ENCODE assay signal across 8 cellular contexts in the genomic region with DNA sequence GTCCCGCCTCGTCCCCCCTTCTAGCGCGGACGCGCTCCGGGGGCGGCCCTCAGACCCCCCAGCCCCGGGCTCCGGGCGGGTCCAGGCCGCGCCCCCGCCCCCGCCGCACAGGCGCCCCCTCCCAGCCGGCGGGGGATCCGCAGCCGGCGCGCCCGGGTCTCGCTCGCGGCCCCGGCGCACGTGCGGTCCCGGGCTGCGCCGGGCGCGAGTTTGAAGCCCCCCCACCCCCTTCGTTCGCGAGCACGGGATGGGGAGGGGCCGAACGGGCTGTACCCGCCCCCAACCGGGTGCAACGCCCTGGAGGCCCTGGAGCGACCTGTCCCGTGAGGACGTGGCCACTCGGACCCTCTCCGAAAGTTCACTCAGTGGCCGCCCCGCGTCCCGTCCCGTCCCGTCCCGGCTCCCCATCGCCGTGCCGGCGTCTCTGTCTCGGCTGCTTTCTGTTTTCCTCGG. TPM values are rescaled to one million over a fixed set of nuclear protein-coding genes. Genes with fewer than 3 reads are reported as not detected.
A peak's percentile ranks its signal among the peaks of the same experiment; 100 is the strongest.
DNase-seq lines count a peak whose midpoint lies in the region; ATAC-seq and TF ChIP-seq lines count a peak whose summit lies in the region.

No MANE protein-coding gene starts in this region.

- no peak for TF ChIP-seq CTCF in CD8-positive, alpha-beta T cell (IDR thresholded peaks at IDR 0.05)
- no peak for TF ChIP-seq CTCF in ascending aorta (IDR thresholded peaks at IDR 0.05)

- CTCF ChIA-PET in CD8-positive, alpha-beta T cell (lab: Charles Lee), result no interaction called here

- ATAC-seq in CD8-positive, alpha-beta T cell, result peak; percentile 51
- ATAC-seq in stimulated activated effector memory CD8-positive, alpha-beta T cell treated with anti-CD3 and anti-CD28 coated beads, Interleukin-12 subunit alpha, Interleukin-12 subunit beta, amount 100 ng/mL, for 72 hours, result no peak
- ATAC-seq in HG03135 (IDR thresholded peaks at IDR 0.05; ENCODE audit: unreplicated experiment), result no peak
- no peak for ATAC-seq in GM18519 (IDR thresholded peaks at IDR 0.05; ENCODE audit: low FRiP score, unreplicated experiment)

- no peak for DNase-seq in CD8-positive, alpha-beta T cell
- DNase-seq in HuH-7 (ENCODE audit: low spot score), result peak; percentile 72
- DNase-seq in ascending aorta (ENCODE audit: low spot score in 2 of 2), result no peak
- peak; percentile 83 for DNase-seq in iPS-NIHi11 (ENCODE audit: low spot score)
- no peak for DNase-seq in stimulated activated effector memory CD8-positive, alpha-beta T cell treated with anti-CD3 and anti-CD28 coated beads, Interleukin-12 subunit alpha, Interleukin-12 subunit beta, amount 100 ng/mL, for 72 hours (ENCODE audit: low spot score in 2 of 2)
- DNase-seq in GM19240 (ENCODE audit: insufficient read length, low spot score), result no peak

- no peaks in the 10 kb centered on the region for H3K9me3 Mint-ChIP-seq in CD8-positive, alpha-beta T cell
- H3K9me3 Mint-ChIP-seq in stimulated activated effector memory CD8-positive, alpha-beta T cell treated with anti-CD3 and anti-CD28 coated beads, Interleukin-12 subunit alpha, Interleukin-12 subunit beta, amount 100 ng/mL, for 72 hours, result no peaks in the 10 kb centered on the region

- POLR2A ChIA-PET in CD8-positive, alpha-beta T cell (lab: Charles Lee), result no interaction called here

- no peak overlapping the region for H3K27ac Mint-ChIP-seq in CD8-positive, alpha-beta T cell
- peak overlapping the region; percentile 58 for H3K27ac Mint-ChIP-seq in stimulated activated effector memory CD8-positive, alpha-beta T cell treated with anti-CD3 and anti-CD28 coated beads, Interleukin-12 subunit alpha, Interleukin-12 subunit beta, amount 100 ng/mL, for 72 hours

- no peak overlapping the region for H3K27ac ChIP-seq in CD8-positive, alpha-beta T cell (ENCODE audit: low read depth, low read length)
- H3K27ac ChIP-seq in ascending aorta, result peak overlapping the region; percentile 62 to 77

- H3K36me3 Mint-ChIP-seq in CD8-positive, alpha-beta T cell, result no peaks in the 10 kb centered on the region
- H3K36me3 Mint-ChIP-seq in stimulated activated effector memory CD8-positive, alpha-beta T cell treated with anti-CD3 and anti-CD28 coated beads, Interleukin-12 subunit alpha, Interleukin-12 subunit beta, amount 100 ng/mL, for 72 hours, result no peaks in the 10 kb centered on the region

- H3K4me1 ChIP-seq in CD8-positive, alpha-beta T cell (ENCODE audit: insufficient read depth, low read length), result peaks cover 15% of the 10 kb centered on the region
- peaks cover 3 to 9% of the 10 kb centered on the region in 2 donors for H3K4me1 ChIP-seq in ascending aorta

- H3K9me3 ChIP-seq in CD8-positive, alpha-beta T cell (ENCODE audit: low read length), result no peaks in the 10 kb centered on the region
- H3K9me3 ChIP-seq in ascending aorta, result no peaks in the 10 kb centered on the region

- H3K27me3 ChIP-seq in CD8-positive, alpha-beta T cell (ENCODE audit: insufficient read depth, low read length), result peaks cover 14% of the 10 kb centered on the region
- no peaks in the 10 kb centered on the region for H3K27me3 ChIP-seq in ascending aorta

- no peaks in the 10 kb centered on the region for H3K36me3 ChIP-seq in CD8-positive, alpha-beta T cell (ENCODE audit: insufficient read depth, low read length)
- no peaks in the 10 kb centered on the region for H3K36me3 ChIP-seq in ascending aorta

- peak overlapping the region; percentile 89 for H3K4me3 Mint-ChIP-seq in CD8-positive, alpha-beta T cell
- peak overlapping the region; percentile 76 for H3K4me3 Mint-ChIP-seq in stimulated activated effector memory CD8-positive, alpha-beta T cell treated with anti-CD3 and anti-CD28 coated beads, Interleukin-12 subunit alpha, Interleukin-12 subunit beta, amount 100 ng/mL, for 72 hours

- intact Hi-C loops in CD8-positive, alpha-beta T cell (cut with DNase I, micrococcal nuclease), result loop anchor here in 1 of 2 experiments (5.0 kb wide), 1 partner anchor 116 kb away; no protein-coding TSS in a partner anchor
- intact Hi-C loops in ascending aorta (cut with DNase I), result loop anchor here (2.0 to 10.0 kb wide), 4 partner anchors 27 to 503 kb away; a partner anchor contains a TSS

- peak overlapping the region; percentile 41 for H3K4me3 ChIP-seq in CD8-positive, alpha-beta T cell (ENCODE audit: low read depth, low read length)
- peak overlapping the region; percentile 79 to 97 for H3K4me3 ChIP-seq in ascending aorta

- H3K27me3 Mint-ChIP-seq in CD8-positive, alpha-beta T cell (ENCODE audit: low read depth), result peaks cover 34% of the 10 kb centered on the region

- H3K4me1 Mint-ChIP-seq in CD8-positive, alpha-beta T cell (ENCODE audit: low read depth), result peaks cover 21% of the 10 kb centered on the region
- peaks cover 24% of the 10 kb centered on the region for H3K4me1 Mint-ChIP-seq in stimulated activated effector memory CD8-positive, alpha-beta T cell treated with anti-CD3 and anti-CD28 coated beads, Interleukin-12 subunit alpha, Interleukin-12 subunit beta, amount 100 ng/mL, for 72 hours

RNA-seq across cellular contexts. Expression of a gene that starts 0.8 kb away (rescaled TPM):
- total RNA-seq in CD8-positive, alpha-beta T cell, result under 1 TPM in 1 of 2 experiments, not detected in 1; 0.11 TPM
- 43.6 TPM for total RNA-seq in ascending aorta

Comparison
In these comparisons a context has a peak if more than half of its experiments do, and no peak if none do; other contexts are left out.
1. DNase-seq: peak in HuH-7 (single experiment) and iPS-NIHi11 (single experiment); none in CD8-positive, alpha-beta T cell (0 of 7), ascending aorta (0 of 2), stimulated activated effector memory CD8-positive, alpha-beta T cell treated with anti-CD3 and anti-CD28 coated beads, Interleukin-12 subunit alpha, Interleukin-12 subunit beta, amount 100 ng/mL, for 72 hours (0 of 2) and GM19240 (single experiment).
2. RNA of a gene that starts 0.8 kb away (total RNA-seq): 43.6 TPM in ascending aorta (single experiment); 0.11 TPM in CD8-positive, alpha-beta T cell; every median in the first group is over 10 times any median in the second.